9 cellular contexts compared by ENCODE assay signal in genomic region chr16:69106491-69107291, GRCh38. TPM values are rescaled to one million over a fixed set of nuclear protein-coding genes. Genes with fewer than 3 reads are reported as not detected.
DNase-seq lines count a peak whose midpoint lies in the region; ATAC-seq, FAIRE-seq and TF ChIP-seq lines count a peak whose summit lies in the region.
"Had no signal": no experiment of that assay in that cellular context is flagged by ENCODE, and none has a peak within 500 bp of the region (broad histone marks: within the 10 kb centered on the region; RNA-seq: fewer than 3 reads in every experiment).

No MANE protein-coding gene starts in this region.

- intact Hi-C loops in PC-3 (cut with micrococcal nuclease): no loop called here

- peak overlapping the region; percentile 83 for H3K27ac ChIP-seq in PC-3 (ENCODE audit: low read length)
- H3K27ac ChIP-seq in epithelial cell of prostate: peak overlapping the region; percentile 56

- peak; percentile 69 for DNase-seq in GM10266 (ENCODE audit: extremely low spot score)
- DNase-seq in PC-3: no peak
- DNase-seq in epithelial cell of prostate (ENCODE audit: low read depth, low spot score): no peak
- DNase-seq in DMS153 (lab: John Stamatoyannopoulos, UW): no peak
- DNase-seq in urothelium cell line (ENCODE audit: low spot score): no peak
- DNase-seq in effector CD4-positive, alpha-beta T cell: no peak

- TF ChIP-seq CTCF in GM10266 (IDR thresholded peaks at IDR 0.05; ENCODE audit: control insufficient read depth, insufficient read depth, low read depth, missing control alignments) (peak; percentile 21), PC-3 (conservative IDR thresholded peaks at IDR 0.05; ENCODE audit: low read depth, low read length) (peak; percentile 12; the same call in 1 of the 2 replicates)

- CTCF ChIA-PET in PC-3 (lab: Charles Lee): interaction anchor here (0.6 kb wide), 1 partner anchor 50 kb away, joined by 3 read pairs; no protein-coding TSS in a partner anchor

- H3K4me1 ChIP-seq in PC-3 (ENCODE audit: insufficient read depth, low read length) (peaks cover 39% of the 10 kb centered on the region), neuron (ENCODE audit: insufficient read depth, low read length) (peaks cover 22% of the 10 kb centered on the region)

- BruUV-seq in PC-3 (replicated peaks; lab: Mats Ljungman, UMichigan): TSS peak; percentile 18

- no peaks in the 10 kb centered on the region for H3K9me2 ChIP-seq in PC-3 (replicated peaks; ENCODE audit: low read length)

- POLR2A ChIA-PET in PC-3 (lab: Charles Lee; ENCODE audit: unreplicated experiment): interaction anchor here (0.6 to 1.2 kb wide), 5 partner anchors 32 to 1178 kb away, joined by 3 to 5 read pairs (median 3); no protein-coding TSS in a partner anchor

- H3K4me3 ChIP-seq in PC-3 (ENCODE audit: low read length) (peak overlapping the region; percentile 98), neuron (ENCODE audit: low read length) (peak overlapping the region; percentile 71)

- FAIRE-seq in urothelium cell line (lab: Jason Lieb, UNC): no peak
- FAIRE-seq: TTC549 had no signal

- peak overlapping the region; percentile 97 for H3K4me2 ChIP-seq in PC-3 (ENCODE audit: low read length)

- peaks cover 59% of the 10 kb centered on the region for H3K79me2 ChIP-seq in PC-3 (ENCODE audit: low read length)

- peaks cover 6% of the 10 kb centered on the region for H3F3A ChIP-seq in PC-3 (ENCODE audit: low read length, unreplicated experiment)

- no peaks in the 10 kb centered on the region for H3K9me3 ChIP-seq in PC-3 (ENCODE audit: low read length)
- H3K9me3 ChIP-seq in neuron (ENCODE audit: low read length): no peaks in the 10 kb centered on the region

- peak; percentile 6 for ATAC-seq in PC-3
- no peak for ATAC-seq in HG03432 (IDR thresholded peaks at IDR 0.05; ENCODE audit: unreplicated experiment)

- H3K9ac ChIP-seq in PC-3 (ENCODE audit: low read length): peak overlapping the region; percentile 92

- peaks cover 35% of the 10 kb centered on the region for H4K20me1 ChIP-seq in PC-3 (ENCODE audit: low read length)

- H3K27me3 ChIP-seq in PC-3 (ENCODE audit: low read length) (no peaks in the 10 kb centered on the region), neuron (ENCODE audit: insufficient read depth, low read length) (no peaks in the 10 kb centered on the region)

- H2AFZ ChIP-seq in PC-3 (ENCODE audit: low read length) (no peak overlapping the region), neuron (ENCODE audit: low read depth, low read length) (peak overlapping the region; percentile 68)

- peaks cover 30% of the 10 kb centered on the region for H3K36me3 ChIP-seq in PC-3 (ENCODE audit: low read depth, low read length)
- peaks cover 19% of the 10 kb centered on the region for H3K36me3 ChIP-seq in neuron (ENCODE audit: insufficient read depth, low read length)

RNA-seq across cellular contexts. Expression of gene HAS3, which starts 1.2 kb away (rescaled TPM):
- total RNA-seq in PC-3 (2014; rRNA removed): 92.5 and 153 TPM in 2 replicates

RNA-seq across cellular contexts. Expression of gene CHTF8, which starts 25.7 kb away (rescaled TPM):
- total RNA-seq in PC-3 (2014; rRNA removed): 45.9 and 54.7 TPM in 2 replicates

RNA-seq across cellular contexts. Expression of gene UTP4, which starts 25.8 kb away (rescaled TPM):
- 26.4 and 26.9 TPM in 2 replicates for total RNA-seq in PC-3 (2014; rRNA removed)
